8 cellular contexts compared by ENCODE assay signal in genomic region chr9:126499005-126499910, GRCh38.
DNase-seq lines count a peak whose midpoint lies in the region; ATAC-seq and TF ChIP-seq lines count a peak whose summit lies in the region.

No MANE protein-coding gene starts in this region.

- H3K27ac ChIP-seq in SJCRH30 (no peak overlapping the region; the same call in 1 of the 2 replicates), right atrium auricular region (no peak overlapping the region)

- H3K4me1 ChIP-seq in SJCRH30 (peaks cover 46% of the 10 kb centered on the region), right atrium auricular region (peaks cover 0 to 25% of the 10 kb centered on the region in 2 donors)

- H3K4me3 ChIP-seq in SJCRH30 (peak overlapping the region; percentile 55), right atrium auricular region (peak overlapping the region; percentile 36 to 54)

- H3K9me3 ChIP-seq in SJCRH30 (replicated peaks) (no peaks in the 10 kb centered on the region), right atrium auricular region (no peaks in the 10 kb centered on the region)

- H3K27me3 ChIP-seq in SJCRH30 = no peaks in the 10 kb centered on the region
- H3K27me3 ChIP-seq in right atrium auricular region = no peaks in the 10 kb centered on the region

- DNase-seq in COLO668 (lab: John Stamatoyannopoulos, UW; ENCODE audit: unreplicated experiment) = peak; percentile 18
- peak; percentile 50 for DNase-seq in HK-2 (ENCODE audit: unreplicated experiment)
- peak; percentile 62 to 75 for DNase-seq in SJCRH30
- DNase-seq in amniotic epithelial cell (ENCODE audit: low read depth) = peak; percentile 63
- no peak for DNase-seq in right atrium auricular region (ENCODE audit: low spot score)
- peak; percentile 12 for DNase-seq in renal cortical epithelial cell (ENCODE audit: low read depth)

- H3K36me3 ChIP-seq in SJCRH30 (no peaks in the 10 kb centered on the region), right atrium auricular region (no peaks in the 10 kb centered on the region)

- ATAC-seq in GM18511 (IDR thresholded peaks at IDR 0.05; ENCODE audit: unreplicated experiment) (no peak), GM21717 (IDR thresholded peaks at IDR 0.05; ENCODE audit: unreplicated experiment) (no peak)

- TF ChIP-seq CTCF in right atrium auricular region (IDR thresholded peaks at IDR 0.05) = peak; percentile 100
